ENCODE assay signal across 9 cellular contexts in genomic region chr20:35518975-35519374, GRCh38. TPM values are rescaled to one million over a fixed set of nuclear protein-coding genes. Genes with fewer than 3 reads are reported as not detected.
"Had no signal": no experiment of that assay in that cellular context is flagged by ENCODE, and none has a peak within 500 bp of the region (broad histone marks: within the 10 kb centered on the region; RNA-seq: fewer than 3 reads in every experiment).

No MANE protein-coding gene starts in this region.

- H3K4me2 ChIP-seq: KMS-11 had no signal

- H2AFZ ChIP-seq: GM23248 had no signal

- H3K9ac ChIP-seq: GM23248, KMS-11 had no signal

- FAIRE-seq: HTR-8/SVneo had no signal

- DNase-seq: GM23248, GOT3, H7, HCEC 1CT, KBM-7 had no signal

- H3K4me3 ChIP-seq: GM23248 had no signal

- H3K27ac ChIP-seq: GM23248, KMS-11 had no signal

RNA-seq across cellular contexts. Expression of gene C20orf173, which starts 10.5 kb away (rescaled TPM):
- total RNA-seq: GM23248, H4, H7, HT-29 had no signal
- polyA plus RNA-seq: GM23248 had no signal
